Comparison of ENCODE assay signal across 16 cellular contexts in genomic region chr20:22574545-22575086, GRCh38. TPM values are rescaled to one million over a fixed set of nuclear protein-coding genes. Genes with fewer than 3 reads are reported as not detected.
"Had no signal": no experiment of that assay in that cellular context is flagged by ENCODE, and none has a peak within 500 bp of the region (broad histone marks: within the 10 kb centered on the region; RNA-seq: fewer than 3 reads in every experiment).

No MANE protein-coding gene starts in this region.

- H3K4me1 Mint-ChIP-seq: activated naive CD4-positive, alpha-beta T cell treated with anti-CD3 and anti-CD28 coated beads, Interleukin-2, amount 50 U/mL, for 24 hours; central memory CD8-positive, alpha-beta T cell had no signal

- H3K9ac ChIP-seq: parathyroid adenoma had no signal

- ATAC-seq: gastroesophageal sphincter, left ventricle myocardium superior had no signal

- H3K9me3 ChIP-seq: gastroesophageal sphincter, right atrium auricular region, thyroid gland, uterus had no signal

- H3K36me3 ChIP-seq: gastroesophageal sphincter, right atrium auricular region, thyroid gland, uterus had no signal

- H3K27ac ChIP-seq: gastroesophageal sphincter, hepatocyte, parathyroid adenoma, right atrium auricular region, thyroid gland, uterus had no signal

- H3K4me3 Mint-ChIP-seq: activated naive CD4-positive, alpha-beta T cell treated with anti-CD3 and anti-CD28 coated beads, Interleukin-2, amount 50 U/mL, for 24 hours; central memory CD8-positive, alpha-beta T cell had no signal

- H3K4me3 ChIP-seq: gastroesophageal sphincter, hepatocyte, right atrium auricular region, thyroid gland, uterus had no signal

- DNase-seq: activated CD4-positive, alpha-beta T cell treated with anti-CD3 and anti-CD28 coated beads, Interleukin-2, amount 50 U/mL, for 4 hours; activated effector memory CD4-positive, alpha-beta T cell treated with Interleukin-2 at 50 U/mL for 16 hours; activated T-cell treated with anti-CD3 and anti-CD28 coated beads, Interleukin-2, amount 50 U/mL, for 1 hour; effector memory CD4-positive, alpha-beta T cell; left ventricle myocardium superior; small intestine; thyroid gland; uterus had no signal

- H3K4me1 ChIP-seq: parathyroid adenoma had no signal

- H3K27ac Mint-ChIP-seq: activated naive CD4-positive, alpha-beta T cell treated with anti-CD3 and anti-CD28 coated beads, Interleukin-2, amount 50 U/mL, for 24 hours had no signal

RNA-seq across cellular contexts. Expression of gene FOXA2, which starts 9.8 kb away (rescaled TPM):
- total RNA-seq: epithelial cell of proximal tubule, gastroesophageal sphincter, left ventricle myocardium superior, myocyte, right atrium auricular region had no signal
